Comparison of ENCODE assay signal across 24 cellular contexts in the genomic region with DNA sequence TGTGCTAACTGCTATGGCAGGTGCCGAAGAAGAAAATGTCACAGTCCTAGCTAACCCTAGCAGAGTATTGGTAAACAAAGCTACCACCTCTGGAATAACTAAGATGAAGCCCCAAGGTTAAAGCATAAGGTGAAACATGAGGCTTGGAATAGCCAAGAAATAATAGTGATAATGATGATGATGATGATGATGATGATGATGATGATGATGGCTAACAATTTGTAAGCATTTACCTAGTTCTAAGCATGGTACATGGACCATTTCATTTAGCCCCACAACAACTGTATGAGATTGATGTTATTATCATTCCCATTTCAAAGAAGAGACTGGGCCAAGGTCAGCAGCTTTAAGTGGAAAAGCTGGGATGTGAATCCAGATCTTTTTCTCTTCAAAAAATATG. TPM values are rescaled to one million over a fixed set of nuclear protein-coding genes. Genes with fewer than 3 reads are reported as not detected.
"Had no signal": no experiment of that assay in that cellular context is flagged by ENCODE, and none has a peak within 500 bp of the region (broad histone marks: within the 10 kb centered on the region; RNA-seq: fewer than 3 reads in every experiment).

No MANE protein-coding gene starts in this region.

- H3K36me3 Mint-ChIP-seq: immature natural killer cell; memory B cell; naive thymus-derived CD4-positive, alpha-beta T cell had no signal

- H3K9me3 ChIP-seq: colonic mucosa, gastroesophageal sphincter, left lung, lower lobe of right lung had no signal

- H3K36me3 ChIP-seq: colonic mucosa, esophagus muscularis mucosa, gastroesophageal sphincter, heart left ventricle, left lung, lower lobe of right lung had no signal

- H3K27ac Mint-ChIP-seq: dendritic cell treated with granulocyte-macrophage colony-stimulating factor and Interleukin-4, amounts not matched to agents 40 ng/mL and 50 ng/mL, for 4 days; effector memory CD8-positive, alpha-beta T cell; endodermal cell; immature natural killer cell; memory B cell; naive thymus-derived CD4-positive, alpha-beta T cell had no signal

- H2AFZ ChIP-seq: hepatocyte had no signal

- H3K4me2 ChIP-seq: hepatocyte had no signal

- DNase-seq: colonic mucosa; cortex of kidney; effector CD8-positive, alpha-beta T cell; effector memory CD8-positive, alpha-beta T cell; endodermal cell; foreskin keratinocyte; heart left ventricle; hypothalamus; immature natural killer cell; islet precursor cell; left cardiac atrium; left lung; left ventricle myocardium superior; lower lobe of right lung; mesendoderm; midbrain; naive thymus-derived CD4-positive, alpha-beta T cell had no signal

- H3K4me3 Mint-ChIP-seq: dendritic cell treated with granulocyte-macrophage colony-stimulating factor and Interleukin-4, amounts not matched to agents 40 ng/mL and 50 ng/mL, for 4 days; effector memory CD8-positive, alpha-beta T cell; endodermal cell; immature natural killer cell; memory B cell; naive thymus-derived CD4-positive, alpha-beta T cell had no signal

- H3K4me1 Mint-ChIP-seq: immature natural killer cell; memory B cell; naive thymus-derived CD4-positive, alpha-beta T cell had no signal

- ATAC-seq: effector memory CD8-positive, alpha-beta T cell; foreskin keratinocyte; gastroesophageal sphincter; heart left ventricle; left cardiac atrium; left lung; left ventricle myocardium superior; lower lobe of right lung; naive thymus-derived CD4-positive, alpha-beta T cell had no signal

- H3K27me3 Mint-ChIP-seq: effector memory CD8-positive, alpha-beta T cell had no signal

- H3K4me3 ChIP-seq: colonic mucosa, esophagus muscularis mucosa, gastroesophageal sphincter, heart left ventricle, hepatocyte, left lung, lower lobe of right lung had no signal

- H3K27me3 ChIP-seq: colonic mucosa, esophagus muscularis mucosa, foreskin keratinocyte, gastroesophageal sphincter, heart left ventricle, hepatocyte, left lung had no signal

- H3K27ac ChIP-seq: colonic mucosa, esophagus muscularis mucosa, foreskin keratinocyte, gastroesophageal sphincter, heart left ventricle, hepatocyte, left lung, lower lobe of right lung had no signal

- H3K4me1 ChIP-seq: gastroesophageal sphincter, left lung, lower lobe of right lung had no signal

- H3K9me3 Mint-ChIP-seq: dendritic cell treated with granulocyte-macrophage colony-stimulating factor and Interleukin-4, amounts not matched to agents 40 ng/mL and 50 ng/mL, for 4 days; effector memory CD8-positive, alpha-beta T cell had no signal

RNA-seq across cellular contexts. Expression of gene SH3RF2, which starts 35.3 kb away (rescaled TPM):
- total RNA-seq: dermis microvascular lymphatic vessel endothelial cell, lung microvascular endothelial cell had no signal
- polyA plus RNA-seq: immature natural killer cell; naive thymus-derived CD4-positive, alpha-beta T cell had no signal
